In the genomic region with DNA sequence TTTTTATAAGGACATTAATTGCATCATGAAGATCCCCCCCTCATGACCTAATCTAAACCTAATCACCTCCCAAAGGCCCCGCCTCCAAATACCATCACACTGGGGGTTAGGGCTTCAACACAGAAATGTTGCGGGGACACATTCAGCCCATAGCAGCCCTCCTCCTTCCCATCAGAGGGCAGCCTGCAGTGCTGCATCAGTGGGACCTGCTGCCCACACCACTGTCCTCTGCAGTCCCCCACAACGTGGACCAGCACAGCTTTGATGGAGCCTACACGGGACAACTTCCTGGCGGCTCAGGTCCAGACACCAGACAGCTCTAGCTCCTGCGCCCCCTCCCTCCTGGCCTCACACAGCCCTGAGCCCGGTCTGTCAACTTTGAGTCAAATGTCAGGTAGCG, we compare ENCODE assay signal across 27 cellular contexts.
"Had no signal": no experiment of that assay in that cellular context is flagged by ENCODE, and none has a peak within 500 bp of the region (broad histone marks: within the 10 kb centered on the region; RNA-seq: fewer than 3 reads in every experiment).

No MANE protein-coding gene starts in this region.

- H3K27me3 Mint-ChIP-seq: stimulated activated memory B cell treated with anti-CD40 and anti-IgM and Interleukin-4, amounts not matched to agents 10 μg/mL and 1 μg/mL and 100 μg/mL, for 72 hours; stimulated activated naive CD8-positive, alpha-beta T cell treated with anti-CD3 and anti-CD28 coated beads, Interleukin-15, Interleukin-2, amounts not matched to agents 100 ng/mL and 50 ng/mL, for 24 hours; type B pancreatic cell had no signal

- H3K4me1 ChIP-seq: stomach, testis, thyroid gland, tibial artery, tibial nerve, uterus had no signal

- H3K27ac Mint-ChIP-seq: stimulated activated effector memory CD8-positive, alpha-beta T cell treated with anti-CD3 and anti-CD28 coated beads, Interleukin-12 subunit alpha, Interleukin-12 subunit beta, amount 100 ng/mL, for 72 hours; stimulated activated memory B cell treated with anti-CD40 and anti-IgM and Interleukin-4, amounts not matched to agents 10 μg/mL and 1 μg/mL and 100 μg/mL, for 72 hours; stimulated activated naive B cell treated with anti-CD40 and anti-IgM and Interleukin-4, amounts not matched to agents 10 μg/mL and 1 μg/mL and 100 μg/mL, for 72 hours; stimulated activated naive CD8-positive, alpha-beta T cell treated with anti-CD3 and anti-CD28 coated beads, Interleukin-15, Interleukin-2, amounts not matched to agents 100 ng/mL and 50 ng/mL, for 24 hours; type B pancreatic cell had no signal

- H3K4me3 Mint-ChIP-seq: stimulated activated effector memory CD8-positive, alpha-beta T cell treated with anti-CD3 and anti-CD28 coated beads, Interleukin-12 subunit alpha, Interleukin-12 subunit beta, amount 100 ng/mL, for 72 hours; stimulated activated memory B cell treated with anti-CD40 and anti-IgM and Interleukin-4, amounts not matched to agents 10 μg/mL and 1 μg/mL and 100 μg/mL, for 72 hours; stimulated activated naive B cell treated with anti-CD40 and anti-IgM and Interleukin-4, amounts not matched to agents 10 μg/mL and 1 μg/mL and 100 μg/mL, for 72 hours; stimulated activated naive CD8-positive, alpha-beta T cell treated with anti-CD3 and anti-CD28 coated beads, Interleukin-15, amount 100 ng/mL, for 72 hours; stimulated activated naive CD8-positive, alpha-beta T cell treated with anti-CD3 and anti-CD28 coated beads, Interleukin-15, Interleukin-2, amounts not matched to agents 100 ng/mL and 50 ng/mL, for 24 hours; type B pancreatic cell had no signal

- H3K9me3 ChIP-seq: stomach, suprapubic skin, testis, thoracic aorta, thyroid gland, tibial artery, tibial nerve, transverse colon, upper lobe of left lung, upper lobe of right lung, uterus, vagina had no signal

- H3K9me3 Mint-ChIP-seq: stimulated activated effector memory CD8-positive, alpha-beta T cell treated with anti-CD3 and anti-CD28 coated beads, Interleukin-12 subunit alpha, Interleukin-12 subunit beta, amount 100 ng/mL, for 72 hours; stimulated activated memory B cell treated with anti-CD40 and anti-IgM and Interleukin-4, amounts not matched to agents 10 μg/mL and 1 μg/mL and 100 μg/mL, for 72 hours; stimulated activated naive B cell treated with anti-CD40 and anti-IgM and Interleukin-4, amounts not matched to agents 10 μg/mL and 1 μg/mL and 100 μg/mL, for 72 hours; stimulated activated naive CD8-positive, alpha-beta T cell treated with anti-CD3 and anti-CD28 coated beads, Interleukin-15, amount 100 ng/mL, for 72 hours; stimulated activated naive CD8-positive, alpha-beta T cell treated with anti-CD3 and anti-CD28 coated beads, Interleukin-15, Interleukin-2, amounts not matched to agents 100 ng/mL and 50 ng/mL, for 24 hours; type B pancreatic cell had no signal

- H3K27ac ChIP-seq: stomach, suprapubic skin, testis, thoracic aorta, thyroid gland, tibial artery, tibial nerve, transverse colon, upper lobe of left lung, upper lobe of right lung, uterus, vagina had no signal

- H3K4me1 Mint-ChIP-seq: stimulated activated effector memory CD8-positive, alpha-beta T cell treated with anti-CD3 and anti-CD28 coated beads, Interleukin-12 subunit alpha, Interleukin-12 subunit beta, amount 100 ng/mL, for 72 hours; stimulated activated memory B cell treated with anti-CD40 and anti-IgM and Interleukin-4, amounts not matched to agents 10 μg/mL and 1 μg/mL and 100 μg/mL, for 72 hours; stimulated activated naive B cell treated with anti-CD40 and anti-IgM and Interleukin-4, amounts not matched to agents 10 μg/mL and 1 μg/mL and 100 μg/mL, for 72 hours; stimulated activated naive CD8-positive, alpha-beta T cell treated with anti-CD3 and anti-CD28 coated beads, Interleukin-15, amount 100 ng/mL, for 72 hours had no signal

- DNase-seq: stimulated activated CD4-positive, alpha-beta T cell treated with anti-CD3 and anti-CD28 coated beads, Interleukin-2, amount 100 ng/mL, for 48 hours; stimulated activated CD4-positive, alpha-beta T cell treated with anti-CD3 and anti-CD28 coated beads, Interleukin-4, amount 100 ng/mL, for 1 hour; stimulated activated CD4-positive, alpha-beta T cell treated with anti-CD3 and anti-CD28 coated beads, Interleukin-4, amount 100 ng/mL, for 24 hours; stimulated activated CD4-positive, alpha-beta T cell treated with anti-CD3 and anti-CD28 coated beads, Interleukin-4, amount 100 ng/mL, for 4 hours; stimulated activated CD8-positive, alpha-beta memory T cell treated with anti-CD3 and anti-CD28 coated beads, Interleukin-4, amount 100 ng/mL, for 48 hours; stimulated activated naive B cell treated with anti-CD40 and anti-IgM and Interleukin-4, amounts not matched to agents 10 μg/mL and 1 μg/mL and 100 μg/mL, for 72 hours; stimulated activated naive CD4-positive, alpha-beta T cell; stimulated activated naive CD4-positive, alpha-beta T cell treated with Interleukin-2 at 50 U/mL for 16 hours; stimulated activated naive CD8-positive, alpha-beta T cell treated with anti-CD3 and anti-CD28 coated beads, Interleukin-15, amount 100 ng/mL, for 72 hours; stimulated activated naive CD8-positive, alpha-beta T cell treated with anti-CD3 and anti-CD28 coated beads, Interleukin-15, Interleukin-2, amounts not matched to agents 100 U/mL and 50 U/mL, for 24 hours; stomach; substantia nigra; testis; thyroid gland; tibial artery; transverse colon; upper lobe of right lung; uterus had no signal

- H3K36me3 ChIP-seq: stomach, suprapubic skin, thoracic aorta, thyroid gland, tibial artery, tibial nerve, transverse colon, upper lobe of left lung, upper lobe of right lung, uterus, vagina had no signal

- ATAC-seq: stimulated activated effector memory CD8-positive, alpha-beta T cell treated with anti-CD3 and anti-CD28 coated beads, Interleukin-12 subunit alpha, Interleukin-12 subunit beta, amount 100 ng/mL, for 72 hours; stimulated activated memory B cell treated with anti-CD40 and anti-IgM and Interleukin-4, amounts not matched to agents 10 μg/mL and 1 μg/mL and 100 μg/mL, for 72 hours; stimulated activated naive B cell treated with anti-CD40 and anti-IgM and Interleukin-4, amounts not matched to agents 10 μg/mL and 1 μg/mL and 100 μg/mL, for 72 hours; stimulated activated naive CD8-positive, alpha-beta T cell treated with anti-CD3 and anti-CD28 coated beads, Interleukin-15, amount 100 ng/mL, for 72 hours; stimulated activated naive CD8-positive, alpha-beta T cell treated with anti-CD3 and anti-CD28 coated beads, Interleukin-15, Interleukin-2, amounts not matched to agents 100 U/mL and 50 U/mL, for 24 hours; upper lobe of right lung had no signal

- H3K4me3 ChIP-seq: stomach, suprapubic skin, testis, thoracic aorta, thyroid gland, tibial artery, tibial nerve, transverse colon, upper lobe of left lung, upper lobe of right lung, uterus, vagina had no signal

- H3K36me3 Mint-ChIP-seq: stimulated activated effector memory CD8-positive, alpha-beta T cell treated with anti-CD3 and anti-CD28 coated beads, Interleukin-12 subunit alpha, Interleukin-12 subunit beta, amount 100 ng/mL, for 72 hours; stimulated activated memory B cell treated with anti-CD40 and anti-IgM and Interleukin-4, amounts not matched to agents 10 μg/mL and 1 μg/mL and 100 μg/mL, for 72 hours; type B pancreatic cell had no signal

- H3K27me3 ChIP-seq: stomach, suprapubic skin, testis, thyroid gland, tibial artery, tibial nerve, transverse colon, upper lobe of left lung, upper lobe of right lung, uterus, vagina had no signal
